In genomic region chr20:2279245-2279779, GRCh38 we compare ENCODE assay signal across 19 cellular contexts. TPM values are rescaled to one million over a fixed set of nuclear protein-coding genes. Genes with fewer than 3 reads are reported as not detected.
A peak's percentile ranks its signal among the peaks of the same experiment; 100 is the strongest.
DNase-seq lines count a peak whose midpoint lies in the region; ATAC-seq and TF ChIP-seq lines count a peak whose summit lies in the region.
"Had no signal": no experiment of that assay in that cellular context is flagged by ENCODE, and none has a peak within 500 bp of the region (broad histone marks: within the 10 kb centered on the region; RNA-seq: fewer than 3 reads in every experiment).

No MANE protein-coding gene starts in this region.

- TF ChIP-seq CTCF in AG10803 (conservative IDR thresholded peaks at IDR 0.05; ENCODE audit: low read length) (no peak), HFF-Myc (IDR thresholded peaks at IDR 0.05; ENCODE audit: low read depth, low read length, missing control alignments) (no peak), dorsolateral prefrontal cortex (IDR thresholded peaks at IDR 0.05 in 54 of 56, conservative IDR thresholded peaks at IDR 0.05 in 2 of 56; ENCODE audit: low read depth in 1 of 56, partially characterized antibody in 56 of 56) (no peak)

- DNase-seq in AG10803 (ENCODE audit: low read depth) (peak; percentile 31), HFF-Myc (ENCODE audit: extremely low read depth, low read depth) (peak; percentile 27), dorsolateral prefrontal cortex (peak in 6 of 10 donors; percentile 22 to 68 (median 62)), posterior cingulate gyrus (peak in 7 of 10 donors; percentile 39 to 93 (median 62)), DMS 273 (lab: John Stamatoyannopoulos, UW; ENCODE audit: unreplicated experiment) (no peak), DMS153 (lab: John Stamatoyannopoulos, UW) (no peak), cerebellar cortex (ENCODE audit: low spot score) (no peak)
- DNase-seq: Caco-2; CD4-positive, CD25-positive, alpha-beta regulatory T cell; GOT3; NCI-H1048; NCI-H1436 treated with DMSO at 0.1 percent for 48 hours; NCI-H2029 treated with DMSO at 0.1 percent for 48 hours; NCI-H510A; Peyer's patch had no signal

- intact Hi-C loops in dorsolateral prefrontal cortex (cut with DNase I) (no loop called here), posterior cingulate gyrus (cut with DNase I) (no loop called here)

- no peak for ATAC-seq in GM18519 (IDR thresholded peaks at IDR 0.05; ENCODE audit: low FRiP score, unreplicated experiment)
- ATAC-seq: Right ventricle myocardium inferior had no signal

- H3K4me3 ChIP-seq in AG10803 (ENCODE audit: low read length) = no peak overlapping the region
- no peak overlapping the region for H3K4me3 ChIP-seq in HFF-Myc (replicated peaks; ENCODE audit: low read depth, low read length)
- H3K4me3 ChIP-seq in dorsolateral prefrontal cortex = no peak overlapping the region
- H3K4me3 ChIP-seq: Peyer's patch, SK-N-MC had no signal

- H3K27ac ChIP-seq in dorsolateral prefrontal cortex = peak overlapping the region in 49 of 59 donors; percentile 6 to 77 (median 60)
- H3K27ac ChIP-seq: Peyer's patch, SK-N-MC had no signal

- no peaks in the 10 kb centered on the region for H3K27me3 ChIP-seq in dorsolateral prefrontal cortex
- H3K27me3 ChIP-seq: Peyer's patch had no signal

RNA-seq across cellular contexts. Expression of gene TGM3, which starts 16.5 kb away (rescaled TPM):
- total RNA-seq in dorsolateral prefrontal cortex = 1 to 10 TPM in 9 of 120 experiments, under 1 TPM in 64, not detected in 47; 0.14 to 2.7 (median 0.36) TPM
- total RNA-seq: CD4-positive, CD25-positive, alpha-beta regulatory T cell; G401; Right ventricle myocardium inferior had no signal

Comparison
In these comparisons a context has a peak if more than half of its experiments do, and no peak if none do; other contexts are left out.
1. DNase-seq: peak in AG10803 (single experiment), HFF-Myc (single experiment), dorsolateral prefrontal cortex (6 of 10) and posterior cingulate gyrus (7 of 10); none in DMS 273 (single experiment), DMS153 (single experiment) and cerebellar cortex (single experiment).